In the genomic region with DNA sequence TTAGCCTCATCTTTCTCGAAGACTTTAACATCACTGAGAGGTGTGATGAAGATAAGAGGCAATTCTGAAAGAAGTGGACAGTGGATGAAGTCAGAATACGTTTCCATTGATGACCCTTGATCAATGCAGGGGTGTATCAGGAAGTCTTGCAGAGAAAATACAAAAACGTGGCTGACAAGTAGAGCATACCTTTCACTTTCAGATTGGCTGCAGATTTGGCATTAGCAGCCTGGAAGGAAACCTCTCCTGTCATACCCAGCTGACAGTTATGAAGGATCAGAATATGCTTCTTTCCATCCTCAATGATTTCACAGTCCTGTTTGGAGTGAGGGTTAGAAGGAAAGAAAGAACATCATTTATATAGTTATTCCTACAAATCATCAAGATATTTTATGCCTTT, we compare ENCODE assay signal across 11 cellular contexts.
"Had no signal": no experiment of that assay in that cellular context is flagged by ENCODE, and none has a peak within 500 bp of the region (broad histone marks: within the 10 kb centered on the region; RNA-seq: fewer than 3 reads in every experiment).

No MANE protein-coding gene starts in this region.

- H3K27me3 ChIP-seq: thyroid gland had no signal

- H3K4me1 ChIP-seq: parathyroid adenoma had no signal

- H3K9me3 ChIP-seq: thyroid gland had no signal

- H3K4me3 ChIP-seq: thyroid gland had no signal

- DNase-seq: activated CD4-positive, CD25-positive, alpha-beta regulatory T cell treated with anti-CD3 and anti-CD28 coated beads, Interleukin-2, amount 50 U/mL, for 72 hours; activated naive CD4-positive, alpha-beta T cell treated with anti-CD3 and anti-CD28 coated beads, Interleukin-2, amount 50 U/mL, for 16 hours; caudate nucleus; mammary epithelial cell; naive thymus-derived CD8-positive, alpha-beta T cell; stimulated activated CD4-positive, alpha-beta T cell treated with anti-CD3 and anti-CD28 coated beads, Interleukin-2, amount 100 ng/mL, for 48 hours; thyroid gland had no signal

- ATAC-seq: esophagus mucosa; left lobe of liver; naive thymus-derived CD8-positive, alpha-beta T cell; stimulated activated memory B cell treated with anti-CD40 and anti-IgM and Interleukin-4, amounts not matched to agents 10 μg/mL and 1 μg/mL and 100 μg/mL, for 72 hours had no signal

- H3K27ac ChIP-seq: parathyroid adenoma, thyroid gland had no signal

- H3K36me3 ChIP-seq: thyroid gland had no signal
